8 cellular contexts compared by ENCODE assay signal in genomic region chr9:2465921-2466460, GRCh38.
A peak's percentile ranks its signal among the peaks of the same experiment; 100 is the strongest.
DNase-seq lines count a peak whose midpoint lies in the region; ATAC-seq and TF ChIP-seq lines count a peak whose summit lies in the region.

No MANE protein-coding gene starts in this region.

- peak overlapping the region; percentile 50 to 80 (median 70) for H3K27ac ChIP-seq in body of pancreas
- no peak overlapping the region for H3K27ac ChIP-seq in CD8-positive, alpha-beta T cell (ENCODE audit: low read depth, low read length)

- POLR2A ChIA-PET in CD8-positive, alpha-beta T cell (lab: Charles Lee) = no interaction called here

- intact Hi-C loops in body of pancreas (cut with DNase I) = no loop called here
- intact Hi-C loops in CD14-positive monocyte (cut with micrococcal nuclease) = no loop called here
- intact Hi-C loops in CD8-positive, alpha-beta T cell (cut with DNase I, micrococcal nuclease) = no loop called here

- no peak for TF ChIP-seq CTCF in body of pancreas (IDR thresholded peaks at IDR 0.05)
- no peak for TF ChIP-seq CTCF in CD14-positive monocyte (IDR thresholded peaks at IDR 0.05)
- TF ChIP-seq CTCF in CD8-positive, alpha-beta T cell (IDR thresholded peaks at IDR 0.05) = no peak
- TF ChIP-seq CTCF in chondrocyte (IDR thresholded peaks at IDR 0.05) = no peak

- H3K27ac Mint-ChIP-seq in CD14-positive monocyte (no peak overlapping the region), chondrocyte (ENCODE audit: unreplicated experiment) (no peak overlapping the region)
- H3K27ac Mint-ChIP-seq in CD8-positive, alpha-beta T cell = no peak overlapping the region

- no peaks in the 10 kb centered on the region for H3K36me3 ChIP-seq in body of pancreas (replicated peaks in 1 of 2; ENCODE audit: insufficient read depth in 1 of 2, low read depth in 2 of 2)
- no peaks in the 10 kb centered on the region for H3K36me3 ChIP-seq in CD8-positive, alpha-beta T cell (ENCODE audit: insufficient read depth, low read length)

- H3K27me3 Mint-ChIP-seq in CD14-positive monocyte (ENCODE audit: low read depth in 3 of 3) (no peaks in the 10 kb centered on the region), chondrocyte (ENCODE audit: low read depth) (no peaks in the 10 kb centered on the region)
- H3K27me3 Mint-ChIP-seq in CD8-positive, alpha-beta T cell (ENCODE audit: low read depth) = peaks cover 10% of the 10 kb centered on the region

- peaks cover 0 to 6% (median 2%) of the 10 kb centered on the region in 7 donors for H3K9me3 Mint-ChIP-seq in CD14-positive monocyte
- peaks cover 3% of the 10 kb centered on the region for H3K9me3 Mint-ChIP-seq in CD8-positive, alpha-beta T cell
- peaks cover 21% of the 10 kb centered on the region for H3K9me3 Mint-ChIP-seq in chondrocyte (ENCODE audit: low read depth)

- CTCF ChIA-PET in CD8-positive, alpha-beta T cell (lab: Charles Lee) = no interaction called here

- 11 to 24% methylated on average over 1 of the region's 1 CpG for WGBS in body of pancreas, 2 donors

- no peaks in the 10 kb centered on the region for H3K27me3 ChIP-seq in body of pancreas
- H3K27me3 ChIP-seq in CD8-positive, alpha-beta T cell (ENCODE audit: insufficient read depth, low read length) = no peaks in the 10 kb centered on the region

- H3K4me3 ChIP-seq in body of pancreas = no peak overlapping the region
- H3K4me3 ChIP-seq in CD8-positive, alpha-beta T cell (ENCODE audit: low read depth, low read length) = no peak overlapping the region

- H3K4me1 Mint-ChIP-seq in CD14-positive monocyte (no peaks in the 10 kb centered on the region), chondrocyte (ENCODE audit: low read depth) (peaks cover 20% of the 10 kb centered on the region)
- H3K4me1 Mint-ChIP-seq in CD8-positive, alpha-beta T cell (ENCODE audit: low read depth) = no peaks in the 10 kb centered on the region

- H3K36me3 Mint-ChIP-seq in CD14-positive monocyte (no peaks in the 10 kb centered on the region), chondrocyte (ENCODE audit: low read depth) (peaks cover 18% of the 10 kb centered on the region)
- no peaks in the 10 kb centered on the region for H3K36me3 Mint-ChIP-seq in CD8-positive, alpha-beta T cell

- peaks cover 33% of the 10 kb centered on the region for H3K4me1 ChIP-seq in body of pancreas
- no peaks in the 10 kb centered on the region for H3K4me1 ChIP-seq in CD8-positive, alpha-beta T cell (ENCODE audit: insufficient read depth, low read length)

- H3K9me3 ChIP-seq in body of pancreas = no peaks in the 10 kb centered on the region
- no peaks in the 10 kb centered on the region for H3K9me3 ChIP-seq in CD8-positive, alpha-beta T cell (ENCODE audit: low read length)

- ATAC-seq in GM18519 (IDR thresholded peaks at IDR 0.05; ENCODE audit: low FRiP score, unreplicated experiment) (peak; percentile 99), GM21717 (IDR thresholded peaks at IDR 0.05; ENCODE audit: unreplicated experiment) (peak; percentile 99), body of pancreas (peak; percentile 98)
- ATAC-seq in CD8-positive, alpha-beta T cell = no peak

- peak; percentile 82 for DNase-seq in HT-29 (ENCODE audit: low spot score)
- peak; percentile 38 to 74 (median 50) for DNase-seq in body of pancreas
- DNase-seq in CD14-positive monocyte (ENCODE audit: low spot score) = no peak
- no peak for DNase-seq in CD8-positive, alpha-beta T cell
- no peak for DNase-seq in central memory CD4-positive, alpha-beta T cell
- no peak for DNase-seq in chondrocyte (ENCODE audit: low spot score)

- H3K4me3 Mint-ChIP-seq in CD14-positive monocyte = no peak overlapping the region
- H3K4me3 Mint-ChIP-seq in CD8-positive, alpha-beta T cell = no peak overlapping the region
- no peak overlapping the region for H3K4me3 Mint-ChIP-seq in chondrocyte (ENCODE audit: unreplicated experiment)

- TF ChIP-seq POLR2A in body of pancreas (IDR thresholded peaks at IDR 0.05) = no peak

Comparison
In these comparisons a context has a peak if more than half of its experiments do, and no peak if none do; other contexts are left out.
1. DNase-seq: peak in HT-29 (single experiment) and body of pancreas (4 of 4); none in CD14-positive monocyte (single experiment), CD8-positive, alpha-beta T cell (0 of 7), central memory CD4-positive, alpha-beta T cell (single experiment) and chondrocyte (single experiment).